13 cellular contexts compared by ENCODE assay signal in genomic region chr1:246068113-246068512, GRCh38.
"Had no signal": no experiment of that assay in that cellular context is flagged by ENCODE, and none has a peak within 500 bp of the region (broad histone marks: within the 10 kb centered on the region; RNA-seq: fewer than 3 reads in every experiment).

No MANE protein-coding gene starts in this region.

- H3K4me1 ChIP-seq: breast epithelium, pancreas, sigmoid colon had no signal

- DNase-seq: activated CD4-positive, CD25-positive, alpha-beta regulatory T cell treated with anti-CD3 and anti-CD28 coated beads, Interleukin-2, amount 50 U/mL, for 72 hours; cerebellar nuclear complex; mesendoderm; pancreas; sigmoid colon; stimulated activated CD4-positive, alpha-beta T cell treated with anti-CD3 and anti-CD28 coated beads, Interleukin-1b, Interleukin-23, amount 100 ng/mL, for 48 hours; SW 1271; thyroid gland had no signal

- H3K27ac Mint-ChIP-seq: activated T-helper 1 cell treated with anti-CD3 and anti-CD28 coated beads, Interleukin-12 subunit alpha, Interleukin-12 subunit beta, Interleukin-2, Interleukin-4 antibody, amounts not matched to agents 30 ng/mL and 10 ng/mL and 1 ng/mL, durations not matched to agents 14 hours and 24 hours and 36 hours; dendritic cell treated with granulocyte-macrophage colony-stimulating factor and Interleukin-4, amounts not matched to agents 40 ng/mL and 50 ng/mL, for 4 days; endodermal cell; T-helper 2 cell treated with Interferon-gamma antibody and Interleukin-4, amounts not matched to agents 5 μg/mL and 100 μg/mL, for 36 hours had no signal

- H3K36me3 ChIP-seq: breast epithelium, pancreas, sigmoid colon, thyroid gland had no signal

- H3K4me3 Mint-ChIP-seq: activated T-helper 1 cell treated with anti-CD3 and anti-CD28 coated beads, Interleukin-12 subunit alpha, Interleukin-12 subunit beta, Interleukin-2, Interleukin-4 antibody, amounts not matched to agents 30 ng/mL and 10 ng/mL and 1 ng/mL, durations not matched to agents 14 hours and 24 hours and 36 hours; endodermal cell; T-helper 2 cell treated with Interferon-gamma antibody and Interleukin-4, amounts not matched to agents 5 μg/mL and 100 μg/mL, for 36 hours had no signal

- FAIRE-seq: pancreas had no signal

- ATAC-seq: pancreas had no signal

- H3K9me3 ChIP-seq: breast epithelium, pancreas, sigmoid colon, thyroid gland had no signal

- H3K27ac ChIP-seq: breast epithelium, pancreas, sigmoid colon, thyroid gland had no signal

- H3K9me3 Mint-ChIP-seq: activated T-helper 1 cell treated with anti-CD3 and anti-CD28 coated beads, Interleukin-12 subunit alpha, Interleukin-12 subunit beta, Interleukin-2, Interleukin-4 antibody, amounts not matched to agents 30 ng/mL and 10 ng/mL and 1 ng/mL, durations not matched to agents 14 hours and 24 hours and 36 hours; dendritic cell treated with granulocyte-macrophage colony-stimulating factor and Interleukin-4, amounts not matched to agents 40 ng/mL and 50 ng/mL, for 4 days; endodermal cell; T-helper 2 cell treated with Interferon-gamma antibody and Interleukin-4, amounts not matched to agents 5 μg/mL and 100 μg/mL, for 36 hours had no signal

- H3K27me3 Mint-ChIP-seq: dendritic cell treated with granulocyte-macrophage colony-stimulating factor and Interleukin-4, amounts not matched to agents 40 ng/mL and 50 ng/mL, for 4 days had no signal

- H3K27me3 ChIP-seq: breast epithelium, pancreas, sigmoid colon, thyroid gland had no signal

- H3K4me3 ChIP-seq: breast epithelium, pancreas, sigmoid colon, thyroid gland had no signal
